ENCODE assay signal across 31 cellular contexts in the genomic region with DNA sequence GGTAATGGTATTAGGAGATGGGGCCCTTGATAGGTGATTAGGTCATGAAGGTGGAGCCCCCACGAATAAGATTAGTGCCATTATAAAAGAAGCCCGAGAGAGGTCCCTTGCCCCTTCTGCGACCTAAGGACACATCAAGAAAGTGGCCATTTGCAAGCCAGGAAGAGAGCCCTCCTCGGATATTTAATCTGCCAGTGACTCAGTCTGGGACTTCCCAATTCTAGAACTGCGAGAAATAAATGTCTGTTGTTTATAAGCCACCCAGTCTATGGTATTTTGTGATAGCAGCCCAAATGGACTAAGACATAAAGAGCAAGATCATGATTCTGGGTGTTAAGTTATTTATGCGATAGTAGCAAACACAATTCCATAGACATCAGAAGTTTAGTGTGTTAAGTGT.
"Had no signal": no experiment of that assay in that cellular context is flagged by ENCODE, and none has a peak within 500 bp of the region (broad histone marks: within the 10 kb centered on the region; RNA-seq: fewer than 3 reads in every experiment).

No MANE protein-coding gene starts in this region.

- ATAC-seq: activated CD4-positive, alpha-beta T cell treated with anti-CD3 and anti-CD28 coated beads for 36 hours; activated CD8-positive, alpha-beta memory T cell treated with anti-CD3 and anti-CD28 coated beads, Interleukin-2, amount 10 ng/mL, durations not matched to agents 7 days and 5 days; activated CD8-positive, alpha-beta T cell treated with anti-CD3 and anti-CD28 coated beads, Interleukin-2, amount 10 ng/mL, durations not matched to agents 7 days and 5 days; activated naive CD8-positive, alpha-beta T cell treated with anti-CD3 and anti-CD28 coated beads, Interleukin-2, amount 50 U/mL, for 24 hours; T-helper 17 cell had no signal

- H3K9me3 ChIP-seq: ascending aorta, breast epithelium, esophagus squamous epithelium had no signal

- H3K4me1 ChIP-seq: ascending aorta, breast epithelium, esophagus squamous epithelium had no signal

- DNase-seq: activated CD4-positive, alpha-beta memory T cell treated with anti-CD3 and anti-CD28 coated beads for 36 hours; activated CD4-positive, alpha-beta T cell treated with anti-CD3 and anti-CD28 coated beads for 36 hours; activated CD4-positive, alpha-beta T cell treated with anti-CD3 and anti-CD28 coated beads, Interleukin-2, amount 10 ng/mL, durations not matched to agents 24 days and 14 days; activated CD4-positive, CD25-positive, alpha-beta regulatory T cell; activated CD4-positive, CD25-positive, alpha-beta regulatory T cell treated with anti-CD3 and anti-CD28 coated beads, Interleukin-2, amount 50 U/mL, for 72 hours; activated CD8-positive, alpha-beta memory T cell treated with anti-CD3 and anti-CD28 coated beads, Interleukin-2, amount 10 ng/mL, durations not matched to agents 7 days and 5 days; activated CD8-positive, alpha-beta memory T cell treated with anti-CD3 and anti-CD28 coated beads, Interleukin-2, amount 50 U/mL, for 4 hours; activated CD8-positive, alpha-beta T cell treated with anti-CD3 and anti-CD28 coated beads, Interleukin-2, amount 10 ng/mL, durations not matched to agents 7 days and 5 days; activated effector memory CD4-positive, alpha-beta T cell treated with anti-CD3 and anti-CD28 coated beads, Interleukin-2, amount 50 U/mL, for 16 hours; activated naive CD4-positive, alpha-beta T cell treated with anti-CD3 and anti-CD28 coated beads for 36 hours; activated naive CD8-positive, alpha-beta T cell treated with anti-CD3 and anti-CD28 coated beads for 36 hours; activated naive CD8-positive, alpha-beta T cell treated with anti-CD3 and anti-CD28 coated beads, Interleukin-2, amount 50 U/mL, for 24 hours; activated T-cell treated with anti-CD3 and anti-CD28 coated beads, Interleukin-2, amount 50 U/mL, for 1 hour; activated T-cell treated with anti-CD3 and anti-CD28 coated beads, Interleukin-2, amount 50 U/mL, for 48 hours; central memory CD4-positive, alpha-beta T cell; cerebellar nuclear complex; dermis blood vessel endothelial cell; effector CD8-positive, alpha-beta T cell; esophagus squamous epithelium; foreskin melanocyte; head of caudate nucleus; T-helper 1 cell; T-helper 17 cell; T1000 had no signal

- FAIRE-seq: endometrium, endothelial cell of umbilical vein had no signal

- H3K4me3 ChIP-seq: ascending aorta, breast epithelium, cardiac muscle cell, coronary artery, esophagus squamous epithelium had no signal

- H3K36me3 ChIP-seq: ascending aorta, breast epithelium, cardiac muscle cell, esophagus squamous epithelium had no signal

- H3K27me3 ChIP-seq: ascending aorta, breast epithelium, cardiac muscle cell, esophagus squamous epithelium had no signal

- H3K27ac ChIP-seq: ascending aorta, breast epithelium, cardiac muscle cell, coronary artery, epithelial cell of prostate, esophagus squamous epithelium had no signal
